ENCODE assay signal across 1 cellular context in genomic region chr13:48156466-48156865, GRCh38.
TF ChIP-seq lines count a peak whose summit lies in the region.

No MANE protein-coding gene starts in this region.

TF ChIP-seq in K562, 482 proteins besides CTCF, POLR2A, EP300 and RAD21 (continued from another document):
- TF ChIP-seq E2F1 (CRISPR knock-in tag; IDR thresholded peaks at IDR 0.05) (no peak), TRIM24 (IDR thresholded peaks at IDR 0.05) (no peak)
